20 cellular contexts compared by ENCODE assay signal in genomic region chr1:22037520-22037919, GRCh38. TPM values are rescaled to one million over a fixed set of nuclear protein-coding genes. Genes with fewer than 3 reads are reported as not detected.
A peak's percentile ranks its signal among the peaks of the same experiment; 100 is the strongest.
DNase-seq lines count a peak whose midpoint lies in the region; ATAC-seq and TF ChIP-seq lines count a peak whose summit lies in the region.
"Had no signal": no experiment of that assay in that cellular context is flagged by ENCODE, and none has a peak within 500 bp of the region (broad histone marks: within the 10 kb centered on the region; RNA-seq: fewer than 3 reads in every experiment).

No MANE protein-coding gene starts in this region.

- TF ChIP-seq CTCF in esophagus squamous epithelium (IDR thresholded peaks at IDR 0.05): no peak

- H3K27me3 ChIP-seq in naive thymus-derived CD4-positive, alpha-beta T cell (ENCODE audit: control insufficient read depth in 2 of 2, insufficient read depth in 2 of 2, low read length in 2 of 2): no peaks in the 10 kb centered on the region
- H3K27me3 ChIP-seq in esophagus squamous epithelium: no peaks in the 10 kb centered on the region
- H3K27me3 ChIP-seq: esophagus muscularis mucosa, hepatocyte had no signal

- no peaks in the 10 kb centered on the region for H3K9me3 Mint-ChIP-seq in activated naive CD4-positive, alpha-beta T cell treated with anti-CD3 and anti-CD28 coated beads, Interleukin-2, amount 50 U/mL, for 24 hours
- H3K9me3 Mint-ChIP-seq in activated CD4-positive, alpha-beta memory T cell treated with anti-CD3 and anti-CD28 coated beads for 36 hours: no peaks in the 10 kb centered on the region
- no peaks in the 10 kb centered on the region for H3K9me3 Mint-ChIP-seq in naive thymus-derived CD4-positive, alpha-beta T cell

- H3K36me3 ChIP-seq in naive thymus-derived CD4-positive, alpha-beta T cell (ENCODE audit: control insufficient read depth in 2 of 3, insufficient read depth in 3 of 3, low read length in 3 of 3): no peaks in the 10 kb centered on the region
- no peaks in the 10 kb centered on the region for H3K36me3 ChIP-seq in esophagus squamous epithelium
- H3K36me3 ChIP-seq: esophagus muscularis mucosa, WERI-Rb-1 had no signal

- H3K36me3 Mint-ChIP-seq in activated naive CD4-positive, alpha-beta T cell treated with anti-CD3 and anti-CD28 coated beads, Interleukin-2, amount 50 U/mL, for 24 hours: no peaks in the 10 kb centered on the region
- H3K36me3 Mint-ChIP-seq in activated CD4-positive, alpha-beta memory T cell treated with anti-CD3 and anti-CD28 coated beads for 36 hours: no peaks in the 10 kb centered on the region
- peaks cover 0 to under 1% (median 0%) of the 10 kb centered on the region in 5 donors for H3K36me3 Mint-ChIP-seq in naive thymus-derived CD4-positive, alpha-beta T cell

- no peaks in the 10 kb centered on the region for H3K27me3 Mint-ChIP-seq in activated naive CD4-positive, alpha-beta T cell treated with anti-CD3 and anti-CD28 coated beads, Interleukin-2, amount 50 U/mL, for 24 hours
- H3K27me3 Mint-ChIP-seq in activated CD4-positive, alpha-beta memory T cell treated with anti-CD3 and anti-CD28 coated beads for 36 hours: no peaks in the 10 kb centered on the region
- no peaks in the 10 kb centered on the region for H3K27me3 Mint-ChIP-seq in naive thymus-derived CD4-positive, alpha-beta T cell

- no peak overlapping the region for H3K4me3 Mint-ChIP-seq in activated naive CD4-positive, alpha-beta T cell treated with anti-CD3 and anti-CD28 coated beads, Interleukin-2, amount 50 U/mL, for 24 hours
- no peak overlapping the region for H3K4me3 Mint-ChIP-seq in activated CD4-positive, alpha-beta memory T cell treated with anti-CD3 and anti-CD28 coated beads for 36 hours
- peak overlapping the region in 8 of 10 donors; percentile 1 to 69 (median 56) for H3K4me3 Mint-ChIP-seq in naive thymus-derived CD4-positive, alpha-beta T cell

- H3K27ac Mint-ChIP-seq in activated naive CD4-positive, alpha-beta T cell treated with anti-CD3 and anti-CD28 coated beads, Interleukin-2, amount 50 U/mL, for 24 hours: peak overlapping the region; percentile 86
- peak overlapping the region; percentile 89 for H3K27ac Mint-ChIP-seq in activated CD4-positive, alpha-beta memory T cell treated with anti-CD3 and anti-CD28 coated beads for 36 hours
- H3K27ac Mint-ChIP-seq in naive thymus-derived CD4-positive, alpha-beta T cell: peak overlapping the region; percentile 81 to 100 (median 98)

- WGBS in esophagus squamous epithelium, 2 donors: 60 to 71% methylated on average over 6 to 7 of the region's 7 CpGs

- in situ Hi-C loops in KBM-7 (cut with MboI; ENCODE audit: low pct_unique_long_range_greater_than_20kb, low sequenced_read_pairs): no loop called here

- CTCF ChIA-PET in activated CD4-positive, alpha-beta memory T cell treated with anti-CD3 and anti-CD28 coated beads for 36 hours (lab: Charles Lee): interaction anchor here (1.0 to 3.5 kb wide), 4 partner anchors 10 to 68 kb away, joined by 3 to 36 read pairs (median 4); partner anchors contain the start of gene CDC42
- CTCF ChIA-PET in naive thymus-derived CD4-positive, alpha-beta T cell (lab: Charles Lee): interaction anchor here (4.2 to 4.8 kb wide), 2 partner anchors 10 to 13 kb away, joined by 19 to 37 read pairs; no protein-coding TSS in a partner anchor

- peaks cover 26 to 53% of the 10 kb centered on the region in 2 donors for H3K4me1 ChIP-seq in naive thymus-derived CD4-positive, alpha-beta T cell (ENCODE audit: control insufficient read depth in 2 of 2, insufficient read depth in 2 of 2, low read length in 2 of 2)
- peaks cover 17 to 46% (median 28%) of the 10 kb centered on the region in 3 donors for H3K4me1 ChIP-seq in esophagus squamous epithelium

- H3K4me1 Mint-ChIP-seq in activated naive CD4-positive, alpha-beta T cell treated with anti-CD3 and anti-CD28 coated beads, Interleukin-2, amount 50 U/mL, for 24 hours: peaks cover 53% of the 10 kb centered on the region
- peaks cover 39% of the 10 kb centered on the region for H3K4me1 Mint-ChIP-seq in activated CD4-positive, alpha-beta memory T cell treated with anti-CD3 and anti-CD28 coated beads for 36 hours (ENCODE audit: low read depth)
- peaks cover 23 to 71% (median 46%) of the 10 kb centered on the region in 7 donors for H3K4me1 Mint-ChIP-seq in naive thymus-derived CD4-positive, alpha-beta T cell

- peak overlapping the region; percentile 46 for H3K27ac ChIP-seq in naive thymus-derived CD4-positive, alpha-beta T cell (ENCODE audit: low read depth, low read length)
- H3K27ac ChIP-seq in esophagus squamous epithelium: no peak overlapping the region
- H3K27ac ChIP-seq: esophagus muscularis mucosa, hepatocyte, WERI-Rb-1 had no signal

- no peak for TF ChIP-seq POLR2A in esophagus squamous epithelium (IDR thresholded peaks at IDR 0.05)

- DNase-seq in activated naive CD4-positive, alpha-beta T cell treated with anti-CD3 and anti-CD28 coated beads, Interleukin-2, amount 50 U/mL, for 16 hours: no peak
- DNase-seq in activated CD4-positive, alpha-beta memory T cell treated with anti-CD3 and anti-CD28 coated beads for 36 hours: no peak
- DNase-seq in naive thymus-derived CD4-positive, alpha-beta T cell: no peak
- DNase-seq in KBM-7 (no peak), esophagus squamous epithelium (lab: John Stamatoyannopoulos, UW) (no peak)
- DNase-seq in stimulated activated naive CD4-positive, alpha-beta T cell (lab: John Stamatoyannopoulos, UW): no peak
- DNase-seq: activated T-cell treated with anti-CD3 and anti-CD28 coated beads, Interleukin-2, amount 50 U/mL, for 1 hour; dermis blood vessel endothelial cell; NCI-H2227 treated with DMSO at 0.1 percent for 48 hours; occipital lobe; OCI-M1; WERI-Rb-1 had no signal

- no peaks in the 10 kb centered on the region for H3K9me3 ChIP-seq in naive thymus-derived CD4-positive, alpha-beta T cell (ENCODE audit: control insufficient read depth in 2 of 3, low read length in 3 of 3)
- H3K9me3 ChIP-seq in esophagus squamous epithelium: no peaks in the 10 kb centered on the region
- H3K9me3 ChIP-seq: esophagus muscularis mucosa had no signal

- intact Hi-C loops in activated CD4-positive, alpha-beta memory T cell treated with anti-CD3 and anti-CD28 coated beads for 36 hours (cut with micrococcal nuclease): no loop called here
- intact Hi-C loops in naive thymus-derived CD4-positive, alpha-beta T cell (cut with micrococcal nuclease): no loop called here
- intact Hi-C loops in esophagus squamous epithelium (cut with DNase I): no loop called here

- no peak overlapping the region for H3K4me3 ChIP-seq in naive thymus-derived CD4-positive, alpha-beta T cell (ENCODE audit: low read length)
- no peak overlapping the region for H3K4me3 ChIP-seq in esophagus squamous epithelium
- H3K4me3 ChIP-seq: esophagus muscularis mucosa, hepatocyte, smooth muscle cell had no signal

- ATAC-seq in naive thymus-derived CD4-positive, alpha-beta T cell: no peak
- no peak for ATAC-seq in HG02678 (IDR thresholded peaks at IDR 0.05; ENCODE audit: unreplicated experiment)
- ATAC-seq: SK-N-SH treated with all-trans-retinoic acid at 6 μM for 48 hours had no signal

- POLR2A ChIA-PET in activated CD4-positive, alpha-beta memory T cell treated with anti-CD3 and anti-CD28 coated beads for 36 hours (lab: Charles Lee): interaction anchor here (1.4 to 3.8 kb wide), 3 partner anchors 9 to 16 kb away, joined by 4 to 63 read pairs (median 58); partner anchors contain the start of gene CDC42
- POLR2A ChIA-PET in naive thymus-derived CD4-positive, alpha-beta T cell (lab: Charles Lee): interaction anchor here (0.6 to 25.0 kb wide), 3 partner anchors 10 to 29 kb away, joined by 4 to 774 read pairs (median 312); partner anchors contain the start of gene CDC42

RNA-seq across cellular contexts. Expression of gene CDC42, which starts 15.0 kb away (rescaled TPM):
- total RNA-seq in activated CD4-positive, alpha-beta memory T cell treated with anti-CD3 and anti-CD28 coated beads for 36 hours: 100 to 1,000 TPM; 310 to 314 TPM
- 100 to 1,000 TPM; 186 to 385 (median 305) TPM for total RNA-seq in naive thymus-derived CD4-positive, alpha-beta T cell
- polyA plus RNA-seq in naive thymus-derived CD4-positive, alpha-beta T cell: 100 to 1,000 TPM; 186 to 427 TPM
- total RNA-seq in esophagus squamous epithelium: 100 to 1,000 TPM; 157 to 259 (median 192) TPM

RNA-seq across cellular contexts. Expression of gene CELA3A, which starts 36.1 kb away (rescaled TPM):
- total RNA-seq in activated CD4-positive, alpha-beta memory T cell treated with anti-CD3 and anti-CD28 coated beads for 36 hours: not detected
- not detected for total RNA-seq in naive thymus-derived CD4-positive, alpha-beta T cell
- not detected for polyA plus RNA-seq in naive thymus-derived CD4-positive, alpha-beta T cell
- total RNA-seq in esophagus squamous epithelium: not detected
- total RNA-seq: dermis blood vessel endothelial cell, esophagus muscularis mucosa, lower leg skin, occipital lobe, smooth muscle cell, temporal lobe had no signal
- polyA plus RNA-seq: smooth muscle cell had no signal

Comparison
In these comparisons a context has a peak if more than half of its experiments do, and no peak if none do; other contexts are left out.
1. H3K4me3 Mint-ChIP-seq: peak in naive thymus-derived CD4-positive, alpha-beta T cell (8 of 10); none in activated naive CD4-positive, alpha-beta T cell treated with anti-CD3 and anti-CD28 coated beads, Interleukin-2, amount 50 U/mL, for 24 hours (single experiment) and activated CD4-positive, alpha-beta memory T cell treated with anti-CD3 and anti-CD28 coated beads for 36 hours (single experiment).
2. Peak in every context shown above with its lines, with median percentiles within 50 percentile points of each other: H3K27ac Mint-ChIP-seq.